ENCODE assay signal across 24 cellular contexts in genomic region chr7:24891173-24891787, GRCh38.
DNase-seq lines count a peak whose midpoint lies in the region; ATAC-seq, FAIRE-seq and TF ChIP-seq lines count a peak whose summit lies in the region.
"Had no signal": no experiment of that assay in that cellular context is flagged by ENCODE, and none has a peak within 500 bp of the region (broad histone marks: within the 10 kb centered on the region; RNA-seq: fewer than 3 reads in every experiment).

No MANE protein-coding gene starts in this region.

- peaks cover 10% of the 10 kb centered on the region for H3K4me1 Mint-ChIP-seq in mesothelial cell of epicardium

- H3K4me3 ChIP-seq in Panc1 (ENCODE audit: low read depth in 2 of 2, low read length in 2 of 2): no peak overlapping the region
- H3K4me3 ChIP-seq: esophagus squamous epithelium, HAP-1, neural progenitor cell, psoas muscle, upper lobe of right lung had no signal

- BruUV-seq in Panc1 (replicated peaks; lab: Mats Ljungman, UMichigan): TSS peak; percentile 63

- DNase-seq in NCI-H2171 treated with DMSO at 0.1 percent for 48 hours (lab: John Stamatoyannopoulos, UW): peak; percentile 13
- DNase-seq in NCI-H2171 (lab: John Stamatoyannopoulos, UW): no peak
- no peak for DNase-seq in Panc1 (ENCODE audit: low read depth, low spot score)
- DNase-seq in myocyte (ENCODE audit: low read depth): peak; percentile 80
- DNase-seq in mesothelial cell of epicardium (ENCODE audit: low spot score in 2 of 2, unreplicated experiment in 2 of 2): no peak
- DNase-seq in NCI-H774 (lab: John Stamatoyannopoulos, UW): no peak
- DNase-seq in RCC 7860 (ENCODE audit: low spot score): no peak
- DNase-seq: activated CD4-positive, alpha-beta T cell treated with anti-CD3 and anti-CD28 coated beads, Interleukin-2, amount 50 U/mL, for 4 hours; activated naive CD4-positive, alpha-beta T cell treated with Interleukin-2 at 50 U/mL for 16 hours; C1 segment of cervical spinal cord; effector CD8-positive, alpha-beta T cell; esophagus squamous epithelium; KBM-7; left cardiac atrium; NCI-H1092 treated with DMSO at 0.1 percent for 48 hours; psoas muscle; SHP77; stimulated activated CD4-positive, alpha-beta T cell treated with anti-CD3 and anti-CD28 coated beads, Interleukin-4, amount 100 ng/mL, for 4 hours; upper lobe of right lung had no signal

- no peak for ATAC-seq in Panc1
- ATAC-seq: left cardiac atrium, psoas muscle, upper lobe of right lung had no signal

- H3K9me3 Mint-ChIP-seq in mesothelial cell of epicardium: no peaks in the 10 kb centered on the region
- H3K9me3 Mint-ChIP-seq: neural progenitor cell had no signal

- H3K4me3 Mint-ChIP-seq in mesothelial cell of epicardium: no peak overlapping the region
- H3K4me3 Mint-ChIP-seq: neural progenitor cell had no signal

- no peak for TF ChIP-seq EP300 in Ishikawa (IDR thresholded peaks at IDR 0.05; ENCODE audit: borderline replicate concordance)

- CTCF ChIA-PET in Panc1 (lab: Charles Lee): no interaction called here

- no peaks in the 10 kb centered on the region for H3K4me1 ChIP-seq in Panc1 (ENCODE audit: control insufficient read depth, insufficient read depth, low read length)

- no peaks in the 10 kb centered on the region for H3K36me3 Mint-ChIP-seq in mesothelial cell of epicardium

- H3K27ac ChIP-seq in Panc1 (ENCODE audit: low read length): no peak overlapping the region
- H3K27ac ChIP-seq: esophagus squamous epithelium, neural progenitor cell, psoas muscle, upper lobe of right lung, VCaP had no signal

- in situ Hi-C loops in Panc1 (cut with HindIII; ENCODE audit: low pct_unique_long_range_greater_than_20kb, low sequenced_read_pairs): no loop called here

- no peaks in the 10 kb centered on the region for H3K27me3 ChIP-seq in Panc1 (ENCODE audit: control insufficient read depth, insufficient read depth, low read length)
- H3K27me3 ChIP-seq: esophagus squamous epithelium, neural progenitor cell, upper lobe of right lung had no signal

- POLR2A ChIA-PET in Panc1 (lab: Charles Lee): no interaction called here

- no peak overlapping the region for H3K27ac Mint-ChIP-seq in mesothelial cell of epicardium
- H3K27ac Mint-ChIP-seq: neural progenitor cell had no signal

- no peak for FAIRE-seq in RCC 7860 (lab: Jason Lieb, UNC)
- FAIRE-seq: GM12891 had no signal

- intact Hi-C loops in Panc1 (cut with micrococcal nuclease; ENCODE audit: unreplicated experiment): no loop called here

- TF ChIP-seq CTCF in Panc1 (IDR thresholded peaks at IDR 0.05) (no peak), mesothelial cell of epicardium (IDR thresholded peaks at IDR 0.05; ENCODE audit: unreplicated experiment) (no peak)

- H3K27me3 Mint-ChIP-seq in mesothelial cell of epicardium (ENCODE audit: low read depth): no peaks in the 10 kb centered on the region

- H3K36me3 ChIP-seq in Panc1 (ENCODE audit: control insufficient read depth, insufficient read depth, low read length): no peaks in the 10 kb centered on the region
- H3K36me3 ChIP-seq: HAP-1, neural progenitor cell, upper lobe of right lung had no signal

- TF ChIP-seq RAD21 in Ishikawa (IDR thresholded peaks at IDR 0.05; ENCODE audit: low read depth): no peak

- H3K9me3 ChIP-seq in Panc1 (ENCODE audit: control insufficient read depth, insufficient read depth, low read depth, low read length): no peaks in the 10 kb centered on the region
- H3K9me3 ChIP-seq: esophagus squamous epithelium, HAP-1, psoas muscle, upper lobe of right lung had no signal

TF ChIP-seq in Ishikawa, 13 proteins besides CTCF, POLR2A, EP300 and RAD21:
- peak; percentile 51 for TF ChIP-seq NFIC (IDR thresholded peaks at IDR 0.05)
- no peak for TF ChIP-seq ZBTB7A (IDR thresholded peaks at IDR 0.05; ENCODE audit: low read depth)

Comparison
In these comparisons a context has a peak if more than half of its experiments do, and no peak if none do; other contexts are left out.
1. DNase-seq: peak in NCI-H2171 treated with DMSO at 0.1 percent for 48 hours (single experiment) and myocyte (single experiment); none in NCI-H2171 (single experiment), Panc1 (single experiment), mesothelial cell of epicardium (0 of 2), NCI-H774 (single experiment) and RCC 7860 (single experiment).